Comparison of ENCODE assay signal across 17 cellular contexts in the genomic region with DNA sequence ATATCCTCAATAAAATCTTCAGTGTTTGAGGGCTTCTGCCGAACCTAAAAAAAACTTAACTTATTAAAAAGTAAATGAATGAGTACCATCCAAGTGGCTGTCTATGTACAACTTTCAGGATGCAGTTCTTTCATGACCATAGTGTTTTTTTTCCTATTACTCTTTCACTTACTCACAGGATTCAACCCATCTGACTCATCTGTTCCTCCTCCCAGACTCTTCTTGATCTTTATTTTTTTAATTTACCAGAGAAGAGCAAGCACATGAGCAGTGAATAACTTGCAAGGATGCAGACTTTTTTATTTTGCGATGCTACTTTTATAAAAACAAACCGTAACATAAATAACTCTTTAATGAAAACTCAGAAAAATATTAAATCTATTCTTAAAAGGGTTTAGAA. TPM values are rescaled to one million over a fixed set of nuclear protein-coding genes. Genes with fewer than 3 reads are reported as not detected.
DNase-seq lines count a peak whose midpoint lies in the region; ATAC-seq and TF ChIP-seq lines count a peak whose summit lies in the region.
"Had no signal": no experiment of that assay in that cellular context is flagged by ENCODE, and none has a peak within 500 bp of the region (broad histone marks: within the 10 kb centered on the region; RNA-seq: fewer than 3 reads in every experiment).

No MANE protein-coding gene starts in this region.

- DNase-seq in EH (ENCODE audit: low read depth), result peak; percentile 69
- DNase-seq in adipocyte (ENCODE audit: low read depth), result peak; percentile 54
- DNase-seq in glomerular visceral epithelial cell (ENCODE audit: extremely low spot score), result peak; percentile 12
- DNase-seq in inferior parietal cortex (ENCODE audit: extremely low spot score), result no peak
- no peak for DNase-seq in NCI-H146 treated with DMSO at 0.1 percent for 48 hours (lab: John Stamatoyannopoulos, UW; ENCODE audit: unreplicated experiment)
- no peak for DNase-seq in Caco-2
- DNase-seq: activated gamma-delta T cell; COR-L47; dorsolateral prefrontal cortex; H9; NCI-H146; NCI-H69; pancreas; stimulated activated CD4-positive, alpha-beta T cell treated with anti-CD3 and anti-CD28 coated beads, Interleukin-1b, Interleukin-23, amount 100 ng/mL, for 48 hours; stimulated activated naive B cell treated with anti-CD40 and anti-IgM and Interleukin-4, amounts not matched to agents 10 μg/mL and 1 μg/mL and 100 μg/mL, for 72 hours had no signal

- H3K27me3 ChIP-seq in ACC112 (ENCODE audit: insufficient read depth, low read length) (no peaks in the 10 kb centered on the region), adipocyte (replicated peaks; ENCODE audit: control insufficient read depth, insufficient read depth, low read length) (no peaks in the 10 kb centered on the region), Caco-2 (replicated peaks; ENCODE audit: control insufficient read depth, insufficient read depth, low read length) (no peaks in the 10 kb centered on the region)
- H3K27me3 ChIP-seq: dorsolateral prefrontal cortex, pancreas had no signal

- no peaks in the 10 kb centered on the region for H3K79me2 ChIP-seq in ACC112 (ENCODE audit: control insufficient read depth, insufficient read depth, low read length, unreplicated experiment)

- H3K4me1 ChIP-seq in ACC112 (ENCODE audit: control insufficient read depth, insufficient read depth, low read length, unreplicated experiment), result peaks cover 12% of the 10 kb centered on the region
- H3K4me1 ChIP-seq in adipocyte (ENCODE audit: control insufficient read depth, insufficient read depth, low read length), result peaks cover 8% of the 10 kb centered on the region
- H3K4me1 ChIP-seq in Caco-2, result no peaks in the 10 kb centered on the region

- H3K27ac ChIP-seq in ACC112 (ENCODE audit: low read depth, low read length), result peak overlapping the region; percentile 49
- H3K27ac ChIP-seq: dorsolateral prefrontal cortex had no signal

- intact Hi-C loops in Caco-2 (cut with micrococcal nuclease; ENCODE audit: unreplicated experiment), result no loop called here

- no peaks in the 10 kb centered on the region for H3K4me1 Mint-ChIP-seq in Caco-2 (ENCODE audit: low read depth, unreplicated experiment)
- H3K4me1 Mint-ChIP-seq: H9 had no signal

- H3K9ac ChIP-seq in adipocyte (ENCODE audit: low read length), result no peak overlapping the region

- POLR2A ChIA-PET in Caco-2 (lab: Charles Lee), result no interaction called here

- H3K27me3 Mint-ChIP-seq in Caco-2 (ENCODE audit: insufficient read depth, unreplicated experiment), result no peaks in the 10 kb centered on the region
- H3K27me3 Mint-ChIP-seq: stimulated activated naive B cell treated with anti-CD40 and anti-IgM and Interleukin-4, amounts not matched to agents 10 μg/mL and 1 μg/mL and 100 μg/mL, for 72 hours had no signal

- no peaks in the 10 kb centered on the region for H3K9me3 ChIP-seq in adipocyte (ENCODE audit: control insufficient read depth, low read length)
- no peaks in the 10 kb centered on the region for H3K9me3 ChIP-seq in Caco-2
- H3K9me3 ChIP-seq: pancreas had no signal

- CTCF ChIA-PET in Caco-2 (lab: Charles Lee), result no interaction called here

- peaks cover 13% of the 10 kb centered on the region for H3K36me3 Mint-ChIP-seq in Caco-2 (ENCODE audit: insufficient read depth, unreplicated experiment)

- no peaks in the 10 kb centered on the region for H3K9me3 Mint-ChIP-seq in Caco-2 (ENCODE audit: unreplicated experiment)
- H3K9me3 Mint-ChIP-seq: H9; stimulated activated naive B cell treated with anti-CD40 and anti-IgM and Interleukin-4, amounts not matched to agents 10 μg/mL and 1 μg/mL and 100 μg/mL, for 72 hours had no signal

- no TSS peak for BruUV-seq in Caco-2 (replicated peaks; lab: Mats Ljungman, UMichigan)

- peaks cover 60% of the 10 kb centered on the region for H3K36me3 ChIP-seq in ACC112 (ENCODE audit: insufficient read depth, low read length)
- peaks cover 90% of the 10 kb centered on the region for H3K36me3 ChIP-seq in adipocyte (ENCODE audit: control insufficient read depth, insufficient read depth, low read length, severe bottlenecking)
- H3K36me3 ChIP-seq in Caco-2 (ENCODE audit: control insufficient read depth, insufficient read depth, low read length), result no peaks in the 10 kb centered on the region

- no peak for ATAC-seq in HG03025 (IDR thresholded peaks at IDR 0.05; ENCODE audit: low FRiP score, unreplicated experiment)
- ATAC-seq: pancreas; stimulated activated naive B cell treated with anti-CD40 and anti-IgM and Interleukin-4, amounts not matched to agents 10 μg/mL and 1 μg/mL and 100 μg/mL, for 72 hours had no signal

- no peak for TF ChIP-seq CTCF in Caco-2 (IDR thresholded peaks at IDR 0.05; ENCODE audit: insufficient read depth in 1 of 2, low read depth in 1 of 2, low read length in 1 of 2, severe bottlenecking in 1 of 2, unreplicated experiment in 1 of 2)

- no peak overlapping the region for H3K4me3 Mint-ChIP-seq in Caco-2 (ENCODE audit: unreplicated experiment)
- H3K4me3 Mint-ChIP-seq: H9; stimulated activated naive B cell treated with anti-CD40 and anti-IgM and Interleukin-4, amounts not matched to agents 10 μg/mL and 1 μg/mL and 100 μg/mL, for 72 hours had no signal

- no peak overlapping the region for H3K4me3 ChIP-seq in ACC112 (ENCODE audit: low read depth, low read length)
- no peak overlapping the region for H3K4me3 ChIP-seq in adipocyte (ENCODE audit: low read length)
- H3K4me3 ChIP-seq in Caco-2 (ENCODE audit: low read depth, low read length), result no peak overlapping the region
- H3K4me3 ChIP-seq: dorsolateral prefrontal cortex, pancreas had no signal

- no peak overlapping the region for H3K27ac Mint-ChIP-seq in Caco-2 (ENCODE audit: unreplicated experiment)
- H3K27ac Mint-ChIP-seq: H9 had no signal

- H2AFZ ChIP-seq in ACC112 (ENCODE audit: low read length, unreplicated experiment), result no peak overlapping the region

RNA-seq across cellular contexts. Expression of a gene that starts 24.5 kb away (rescaled TPM):
- 50.7 and 55.3 TPM in 2 replicates for total RNA-seq in Caco-2 (2022)

RNA-seq across cellular contexts. Expression of a gene that starts 24.6 kb away (rescaled TPM):
- 75.9 and 81.7 TPM in 2 replicates for total RNA-seq in Caco-2 (2022)

RNA-seq across cellular contexts. Expression of a gene that starts 39.5 kb away (rescaled TPM):
- total RNA-seq in Caco-2 (2022), result 16.7 and 17.7 TPM in 2 replicates

RNA-seq across cellular contexts. Expression of a gene that starts 49.1 kb away (rescaled TPM):
- 6.4 and 6.9 TPM in 2 replicates for total RNA-seq in Caco-2 (2022)

Comparison
In these comparisons a context has a peak if more than half of its experiments do, and no peak if none do; other contexts are left out.
1. DNase-seq: peak in EH (single experiment), adipocyte (single experiment) and glomerular visceral epithelial cell (single experiment); none in inferior parietal cortex (single experiment), NCI-H146 treated with DMSO at 0.1 percent for 48 hours (single experiment) and Caco-2 (0 of 2).